27 cellular contexts compared by ENCODE assay signal in genomic region chr18:78108587-78108986, GRCh38.
"Had no signal": no experiment of that assay in that cellular context is flagged by ENCODE, and none has a peak within 500 bp of the region (broad histone marks: within the 10 kb centered on the region; RNA-seq: fewer than 3 reads in every experiment).

No MANE protein-coding gene starts in this region.

- H3K27me3 ChIP-seq: stomach, suprapubic skin, testis, thyroid gland, tibial artery, tibial nerve, transverse colon, upper lobe of left lung, uterus, vagina had no signal

- H3K27ac ChIP-seq: stomach, suprapubic skin, testis, thoracic aorta, thyroid gland, tibial artery, tibial nerve, transverse colon, upper lobe of left lung, uterus, vagina had no signal

- H3K27me3 Mint-ChIP-seq: stimulated activated memory B cell treated with anti-CD40 and anti-IgM and Interleukin-4, amounts not matched to agents 10 μg/mL and 1 μg/mL and 100 μg/mL, for 72 hours; stimulated activated naive B cell treated with anti-CD40 and anti-IgM and Interleukin-4, amounts not matched to agents 10 μg/mL and 1 μg/mL and 100 μg/mL, for 72 hours; stimulated activated naive CD8-positive, alpha-beta T cell treated with anti-CD3 and anti-CD28 coated beads, Interleukin-15, amount 100 ng/mL, for 72 hours; stimulated activated naive CD8-positive, alpha-beta T cell treated with anti-CD3 and anti-CD28 coated beads, Interleukin-15, Interleukin-2, amounts not matched to agents 100 ng/mL and 50 ng/mL, for 24 hours; type B pancreatic cell had no signal

- H3K27ac Mint-ChIP-seq: stimulated activated effector memory CD8-positive, alpha-beta T cell treated with anti-CD3 and anti-CD28 coated beads, Interleukin-12 subunit alpha, Interleukin-12 subunit beta, amount 100 ng/mL, for 72 hours; stimulated activated memory B cell treated with anti-CD40 and anti-IgM and Interleukin-4, amounts not matched to agents 10 μg/mL and 1 μg/mL and 100 μg/mL, for 72 hours; stimulated activated naive B cell treated with anti-CD40 and anti-IgM and Interleukin-4, amounts not matched to agents 10 μg/mL and 1 μg/mL and 100 μg/mL, for 72 hours; stimulated activated naive CD8-positive, alpha-beta T cell treated with anti-CD3 and anti-CD28 coated beads, Interleukin-15, amount 100 ng/mL, for 72 hours; stimulated activated naive CD8-positive, alpha-beta T cell treated with anti-CD3 and anti-CD28 coated beads, Interleukin-15, Interleukin-2, amounts not matched to agents 100 ng/mL and 50 ng/mL, for 24 hours; type B pancreatic cell had no signal

- H3K4me3 Mint-ChIP-seq: stimulated activated effector memory CD8-positive, alpha-beta T cell treated with anti-CD3 and anti-CD28 coated beads, Interleukin-12 subunit alpha, Interleukin-12 subunit beta, amount 100 ng/mL, for 72 hours; stimulated activated memory B cell treated with anti-CD40 and anti-IgM and Interleukin-4, amounts not matched to agents 10 μg/mL and 1 μg/mL and 100 μg/mL, for 72 hours; stimulated activated naive B cell treated with anti-CD40 and anti-IgM and Interleukin-4, amounts not matched to agents 10 μg/mL and 1 μg/mL and 100 μg/mL, for 72 hours; stimulated activated naive CD8-positive, alpha-beta T cell treated with anti-CD3 and anti-CD28 coated beads, Interleukin-15, amount 100 ng/mL, for 72 hours; stimulated activated naive CD8-positive, alpha-beta T cell treated with anti-CD3 and anti-CD28 coated beads, Interleukin-15, Interleukin-2, amounts not matched to agents 100 ng/mL and 50 ng/mL, for 24 hours; type B pancreatic cell had no signal

- DNase-seq: stimulated activated CD4-positive, alpha-beta T cell treated with anti-CD3 and anti-CD28 coated beads, Interleukin-2, amount 100 ng/mL, for 48 hours; stimulated activated CD4-positive, alpha-beta T cell treated with anti-CD3 and anti-CD28 coated beads, Interleukin-4, amount 100 ng/mL, for 1 hour; stimulated activated CD4-positive, alpha-beta T cell treated with anti-CD3 and anti-CD28 coated beads, Interleukin-4, amount 100 ng/mL, for 24 hours; stimulated activated CD4-positive, alpha-beta T cell treated with anti-CD3 and anti-CD28 coated beads, Interleukin-4, amount 100 ng/mL, for 4 hours; stimulated activated CD8-positive, alpha-beta memory T cell treated with anti-CD3 and anti-CD28 coated beads, Interleukin-4, amount 100 ng/mL, for 48 hours; stimulated activated naive B cell treated with anti-CD40 and anti-IgM and Interleukin-4, amounts not matched to agents 10 μg/mL and 1 μg/mL and 100 μg/mL, for 72 hours; stimulated activated naive CD4-positive, alpha-beta T cell; stimulated activated naive CD4-positive, alpha-beta T cell treated with Interleukin-2 at 50 U/mL for 16 hours; stimulated activated naive CD8-positive, alpha-beta T cell treated with anti-CD3 and anti-CD28 coated beads, Interleukin-15, amount 100 ng/mL, for 72 hours; stimulated activated naive CD8-positive, alpha-beta T cell treated with anti-CD3 and anti-CD28 coated beads, Interleukin-15, Interleukin-2, amounts not matched to agents 100 U/mL and 50 U/mL, for 24 hours; stomach; substantia nigra; testis; thyroid gland; tibial artery; transverse colon; trophoblast cell; upper lobe of left lung; uterus had no signal

- H3K36me3 ChIP-seq: stomach, suprapubic skin, thoracic aorta, thyroid gland, tibial artery, tibial nerve, transverse colon, upper lobe of left lung, uterus, vagina had no signal

- H3K4me3 ChIP-seq: stomach, suprapubic skin, testis, thoracic aorta, thyroid gland, tibial artery, tibial nerve, transverse colon, upper lobe of left lung, uterus, vagina had no signal

- H3K4me1 ChIP-seq: stomach, suprapubic skin, testis, thyroid gland, tibial artery, tibial nerve, transverse colon, uterus, vagina had no signal

- H3K4me1 Mint-ChIP-seq: stimulated activated effector memory CD8-positive, alpha-beta T cell treated with anti-CD3 and anti-CD28 coated beads, Interleukin-12 subunit alpha, Interleukin-12 subunit beta, amount 100 ng/mL, for 72 hours; stimulated activated memory B cell treated with anti-CD40 and anti-IgM and Interleukin-4, amounts not matched to agents 10 μg/mL and 1 μg/mL and 100 μg/mL, for 72 hours; stimulated activated naive B cell treated with anti-CD40 and anti-IgM and Interleukin-4, amounts not matched to agents 10 μg/mL and 1 μg/mL and 100 μg/mL, for 72 hours; stimulated activated naive CD8-positive, alpha-beta T cell treated with anti-CD3 and anti-CD28 coated beads, Interleukin-15, amount 100 ng/mL, for 72 hours had no signal

- H3K9me3 Mint-ChIP-seq: stimulated activated naive CD8-positive, alpha-beta T cell treated with anti-CD3 and anti-CD28 coated beads, Interleukin-15, Interleukin-2, amounts not matched to agents 100 ng/mL and 50 ng/mL, for 24 hours; type B pancreatic cell had no signal

- ATAC-seq: stimulated activated effector memory CD8-positive, alpha-beta T cell treated with anti-CD3 and anti-CD28 coated beads, Interleukin-12 subunit alpha, Interleukin-12 subunit beta, amount 100 ng/mL, for 72 hours; stimulated activated memory B cell treated with anti-CD40 and anti-IgM and Interleukin-4, amounts not matched to agents 10 μg/mL and 1 μg/mL and 100 μg/mL, for 72 hours; stimulated activated naive B cell treated with anti-CD40 and anti-IgM and Interleukin-4, amounts not matched to agents 10 μg/mL and 1 μg/mL and 100 μg/mL, for 72 hours; stimulated activated naive CD8-positive, alpha-beta T cell treated with anti-CD3 and anti-CD28 coated beads, Interleukin-15, amount 100 ng/mL, for 72 hours; stimulated activated naive CD8-positive, alpha-beta T cell treated with anti-CD3 and anti-CD28 coated beads, Interleukin-15, Interleukin-2, amounts not matched to agents 100 U/mL and 50 U/mL, for 24 hours had no signal

- H3K36me3 Mint-ChIP-seq: stimulated activated effector memory CD8-positive, alpha-beta T cell treated with anti-CD3 and anti-CD28 coated beads, Interleukin-12 subunit alpha, Interleukin-12 subunit beta, amount 100 ng/mL, for 72 hours; stimulated activated memory B cell treated with anti-CD40 and anti-IgM and Interleukin-4, amounts not matched to agents 10 μg/mL and 1 μg/mL and 100 μg/mL, for 72 hours; stimulated activated naive B cell treated with anti-CD40 and anti-IgM and Interleukin-4, amounts not matched to agents 10 μg/mL and 1 μg/mL and 100 μg/mL, for 72 hours; type B pancreatic cell had no signal

- H3K9me3 ChIP-seq: suprapubic skin, testis, thoracic aorta, thyroid gland, tibial artery, tibial nerve, transverse colon, uterus, vagina had no signal
